Comparison of ENCODE assay signal across 1 cellular context in the genomic region with DNA sequence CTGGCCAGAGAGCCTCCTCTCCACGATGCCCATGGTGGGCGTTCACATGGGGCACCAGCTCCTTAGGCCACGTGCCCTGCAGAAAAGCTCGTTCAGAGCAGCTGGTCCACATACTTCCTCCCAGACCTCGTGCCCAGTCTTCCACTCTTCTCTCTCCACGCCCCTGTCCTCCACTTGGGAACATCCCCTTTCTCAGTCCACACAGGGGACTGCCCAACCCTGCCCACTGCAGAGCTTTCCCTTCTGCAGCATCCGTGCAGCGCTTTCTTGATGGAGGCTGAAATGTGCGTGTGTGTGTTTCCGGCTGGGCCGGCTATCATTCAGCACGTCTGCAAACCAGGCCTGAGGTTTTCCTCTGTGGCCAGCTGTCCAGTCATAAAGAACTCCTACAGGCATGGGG.
TF ChIP-seq lines count a peak whose summit lies in the region.

No MANE protein-coding gene starts in this region.

TF ChIP-seq in H1, 55 proteins besides CTCF, POLR2A, EP300 and RAD21:
- TF ChIP-seq PHF8 (conservative IDR thresholded peaks at IDR 0.05; ENCODE audit: low read depth, low read length) (no peak), TEAD4 (IDR thresholded peaks at IDR 0.05; ENCODE audit: low read depth, low read length) (no peak), TBP (IDR thresholded peaks at IDR 0.05; ENCODE audit: low read depth, low read length) (no peak), CHD2 (IDR thresholded peaks at IDR 0.05; ENCODE audit: low read length) (no peak), POU5F1 (IDR thresholded peaks at IDR 0.05; ENCODE audit: low read depth, low read length) (no peak), CTBP2 (IDR thresholded peaks at IDR 0.05; ENCODE audit: borderline replicate concordance, insufficient read depth, insufficient read length, low read length) (no peak), KDM4A (IDR thresholded peaks at IDR 0.05; ENCODE audit: low read depth, low read length, severe bottlenecking) (no peak), RNF2 (IDR thresholded peaks at IDR 0.05; ENCODE audit: borderline replicate concordance, low read depth, low read length, missing control alignments, poor library complexity, severe bottlenecking) (no peak), FOSL1 (IDR thresholded peaks at IDR 0.05; ENCODE audit: insufficient read depth, low read depth, low read length) (no peak), SUZ12 (IDR thresholded peaks at IDR 0.05; ENCODE audit: low read length) (no peak), CEBPB (IDR thresholded peaks at IDR 0.05; ENCODE audit: low read depth, low read length) (no peak), RXRA (IDR thresholded peaks at IDR 0.05; ENCODE audit: insufficient read depth, low read depth, low read length) (no peak), SIRT6 (IDR thresholded peaks at IDR 0.05; ENCODE audit: low read length) (no peak), ASH2L (IDR thresholded peaks at IDR 0.05; ENCODE audit: low read length) (no peak), CBX8 (IDR thresholded peaks at IDR 0.05; ENCODE audit: borderline replicate concordance, low read depth, low read length) (no peak), GTF2F1 (IDR thresholded peaks at IDR 0.05; ENCODE audit: borderline replicate concordance, low read depth, low read length) (no peak), CBX5 (IDR thresholded peaks at IDR 0.05; ENCODE audit: low read depth, low read length) (no peak), HDAC2 (IDR thresholded peaks at IDR 0.05; ENCODE audit: borderline replicate concordance in 1 of 2, low read depth in 2 of 2, low read length in 2 of 2) (no peak)
TF ChIP-seq in H1: peak in this region for 0.
